Comparison of ENCODE assay signal across 1 cellular context in genomic region chr22:28620244-28620922, GRCh38.
TF ChIP-seq lines count a peak whose summit lies in the region.

No MANE protein-coding gene starts in this region.

TF ChIP-seq in K562, 482 proteins besides CTCF, POLR2A, EP300 and RAD21 (continued from another document):
- TF ChIP-seq CEBPZ (IDR thresholded peaks at IDR 0.05; ENCODE audit: borderline replicate concordance, low read depth, low read length) (no peak), ZNF280A (IDR thresholded peaks at IDR 0.05; ENCODE audit: low read depth, partially characterized antibody) (no peak), ZZZ3 (IDR thresholded peaks at IDR 0.05) (no peak), NR2C1 (IDR thresholded peaks at IDR 0.05) (0 out of 2 replicates have a peak, but pooled peaks have one; percentile 26), NR2C1 (tag; IDR thresholded peaks at IDR 0.05) (peak; percentile 67; the same call in 1 of the 2 replicates)
